ENCODE assay signal across 17 cellular contexts in genomic region chr4:10051536-10052135, GRCh38. TPM values are rescaled to one million over a fixed set of nuclear protein-coding genes. Genes with fewer than 3 reads are reported as not detected.
DNase-seq lines count a peak whose midpoint lies in the region; ATAC-seq and TF ChIP-seq lines count a peak whose summit lies in the region.
"Had no signal": no experiment of that assay in that cellular context is flagged by ENCODE, and none has a peak within 500 bp of the region (broad histone marks: within the 10 kb centered on the region; RNA-seq: fewer than 3 reads in every experiment).

No MANE protein-coding gene starts in this region.

- peak overlapping the region; percentile 60 for H3K27ac ChIP-seq in epithelial cell of prostate
- H3K27ac ChIP-seq: A549, SJSA1 had no signal

- H3K27me3 Mint-ChIP-seq in osteocyte (ENCODE audit: unreplicated experiment) (no peaks in the 10 kb centered on the region), HFFc6 (ENCODE audit: insufficient read depth) (peaks cover 15% of the 10 kb centered on the region)
- H3K27me3 Mint-ChIP-seq: CD4-positive, alpha-beta T cell had no signal

- H3K4me1 Mint-ChIP-seq in osteocyte (ENCODE audit: unreplicated experiment): no peaks in the 10 kb centered on the region
- H3K4me1 Mint-ChIP-seq in HFFc6 (ENCODE audit: low read depth): no peaks in the 10 kb centered on the region

- DNase-seq in D341Med (ENCODE audit: low spot score): peak; percentile 79
- DNase-seq in NCI-H524 treated with DMSO at 0.1 percent for 48 hours (lab: John Stamatoyannopoulos, UW): peak; percentile 66
- no peak for DNase-seq in epithelial cell of prostate (ENCODE audit: low read depth, low spot score)
- DNase-seq in osteocyte (ENCODE audit: extremely low spot score, unreplicated experiment): peak; percentile 44
- no peak for DNase-seq in HFFc6
- DNase-seq in midbrain (lab: John Stamatoyannopoulos, UW): no peak
- DNase-seq: CD4-positive, alpha-beta T cell; DMS79; NCI-H1092 treated with DMSO at 0.1 percent for 48 hours; NCI-H2081 treated with DMSO at 0.1 percent for 48 hours; NCI-H2227 treated with DMSO at 0.1 percent for 48 hours; NCI-H526 had no signal

- ATAC-seq in HG03139 (IDR thresholded peaks at IDR 0.05; ENCODE audit: unreplicated experiment) (no peak), GM19467 (IDR thresholded peaks at IDR 0.05; ENCODE audit: unreplicated experiment) (no peak)
- ATAC-seq: A549, Panc1 had no signal

- H3K9me3 Mint-ChIP-seq in osteocyte (ENCODE audit: unreplicated experiment) (no peaks in the 10 kb centered on the region), HFFc6 (no peaks in the 10 kb centered on the region)
- H3K9me3 Mint-ChIP-seq: CD4-positive, alpha-beta T cell had no signal

- no peak for TF ChIP-seq CTCF in osteocyte (IDR thresholded peaks at IDR 0.05)
- TF ChIP-seq CTCF in HFFc6 (IDR thresholded peaks at IDR 0.05): no peak

- H3K4me3 Mint-ChIP-seq in osteocyte (ENCODE audit: unreplicated experiment) (no peak overlapping the region), HFFc6 (no peak overlapping the region)
- H3K4me3 Mint-ChIP-seq: CD4-positive, alpha-beta T cell had no signal

- no peaks in the 10 kb centered on the region for H3K36me3 Mint-ChIP-seq in osteocyte (ENCODE audit: unreplicated experiment)
- no peaks in the 10 kb centered on the region for H3K36me3 Mint-ChIP-seq in HFFc6 (ENCODE audit: low read depth)

- H3K27ac Mint-ChIP-seq in osteocyte (ENCODE audit: unreplicated experiment) (no peak overlapping the region), HFFc6 (no peak overlapping the region)
- H3K27ac Mint-ChIP-seq: CD4-positive, alpha-beta T cell had no signal

RNA-seq across cellular contexts. Expression of gene SLC2A9, which starts 30.3 kb away (rescaled TPM):
- 0.31 and 0.43 TPM in 2 replicates for total RNA-seq in osteocyte
- 1 to 10 TPM; 1.3 to 2.0 (median 1.6) TPM for total RNA-seq in HFFc6 (2021; fragmentation: NEBNext Ultra II Directional; extraction: Animal tissue kit (Norgen Biotek cat#: 25700))
- total RNA-seq: SJSA1 had no signal

Comparison
In these comparisons a context has a peak if more than half of its experiments do, and no peak if none do; other contexts are left out.
1. DNase-seq: peak in D341Med (single experiment), NCI-H524 treated with DMSO at 0.1 percent for 48 hours (single experiment) and osteocyte (single experiment); none in epithelial cell of prostate (single experiment), HFFc6 (single experiment) and midbrain (single experiment).